Comparison of ENCODE assay signal across 8 cellular contexts in the genomic region with DNA sequence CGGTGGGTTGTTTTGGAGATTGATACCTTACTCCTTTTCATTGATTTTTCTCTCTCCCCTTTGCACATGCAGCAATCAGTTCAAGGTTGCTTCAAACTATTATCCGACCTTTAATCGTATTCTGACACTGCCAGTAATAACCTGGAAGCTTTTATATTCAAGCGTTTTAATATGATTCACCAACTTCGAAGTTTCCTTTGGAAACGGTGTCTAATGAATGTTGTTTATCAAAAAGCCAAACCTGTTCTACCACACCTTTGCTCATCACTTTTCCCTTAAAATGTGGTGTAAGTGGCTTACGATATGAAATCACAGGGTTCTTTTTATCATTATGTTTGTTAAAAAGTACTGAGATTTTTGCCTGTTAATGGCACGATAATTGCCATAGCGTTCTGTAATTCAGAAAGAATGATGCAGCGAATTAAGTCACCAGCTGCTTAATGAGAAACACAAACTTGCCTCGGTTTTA. TPM values are rescaled to one million over a fixed set of nuclear protein-coding genes. Genes with fewer than 3 reads are reported as not detected.
DNase-seq lines count a peak whose midpoint lies in the region; ATAC-seq and TF ChIP-seq lines count a peak whose summit lies in the region.

No MANE protein-coding gene starts in this region.

- no peak overlapping the region for H4K91ac ChIP-seq in IMR-90 (ENCODE audit: insufficient read depth, low read depth, low read length)

- no peaks in the 10 kb centered on the region for H3K27me3 ChIP-seq in IMR-90 (ENCODE audit: control insufficient read depth, insufficient read depth, low read length)

- H2BK5ac ChIP-seq in IMR-90 (ENCODE audit: low read depth, low read length, poor library complexity, severe bottlenecking) = peak overlapping the region; percentile 82

- H3K4me1 ChIP-seq in IMR-90 (ENCODE audit: control insufficient read depth, insufficient read depth, low read length) (no peaks in the 10 kb centered on the region), mucosa of descending colon (ENCODE audit: low read depth) (no peaks in the 10 kb centered on the region)

- peak overlapping the region; percentile 88 for H3K9ac ChIP-seq in IMR-90 (ENCODE audit: low read depth, low read length)

- no peak for TF ChIP-seq CTCF in C4-2B (conservative IDR thresholded peaks at IDR 0.05)
- TF ChIP-seq CTCF in IMR-90 (conservative IDR thresholded peaks at IDR 0.05; ENCODE audit: low read depth, low read length) = no peak
- no peak for TF ChIP-seq CTCF in mucosa of descending colon (IDR thresholded peaks at IDR 0.05)
- no peak for TF ChIP-seq CTCF in GM13976 (IDR thresholded peaks at IDR 0.05; ENCODE audit: borderline replicate concordance, control extremely low read depth, extremely low read depth, insufficient read depth, missing control alignments)

- no peak overlapping the region for H2AFZ ChIP-seq in IMR-90 (replicated peaks; ENCODE audit: low read length, poor library complexity)

- H2BK15ac ChIP-seq in IMR-90 (ENCODE audit: low read depth, low read length) = no peak overlapping the region

- no peak overlapping the region for H2AK5ac ChIP-seq in IMR-90 (ENCODE audit: low read depth, low read length)

- peaks cover 0 to 16% of the 10 kb centered on the region in 2 experiments; a peak in 2 of 4 replicates for H3K79me1 ChIP-seq in IMR-90 (ENCODE audit: low read depth in 1 of 2, low read length in 2 of 2)

- TF ChIP-seq RAD21 in IMR-90 (IDR thresholded peaks at IDR 0.05; ENCODE audit: low read length) = no peak

- no peak overlapping the region for H2BK20ac ChIP-seq in IMR-90 (ENCODE audit: low read depth, low read length)

- H2BK120ac ChIP-seq in IMR-90 (ENCODE audit: low read depth, low read length) = no peak overlapping the region

- no peak overlapping the region for H2AK9ac ChIP-seq in IMR-90 (replicated peaks; ENCODE audit: low read depth, low read length, poor library complexity)

- no peak for TF ChIP-seq POLR2A in IMR-90 (IDR thresholded peaks at IDR 0.05; ENCODE audit: low read depth, low read length)

- no peak overlapping the region for H4K5ac ChIP-seq in IMR-90 (ENCODE audit: low read depth, low read length)

- no peaks in the 10 kb centered on the region; the same call in 1 of the 2 replicates for H3K9me1 ChIP-seq in IMR-90 (ENCODE audit: insufficient read depth, low read length)

- POLR2A ChIA-PET in IMR-90 (lab: Charles Lee; ENCODE audit: unreplicated experiment) = interaction anchor here (0.6 to 0.7 kb wide), 3 partner anchors 126 to 280 kb away, joined by 4 to 12 read pairs (median 6); no protein-coding TSS in a partner anchor

- peak overlapping the region; percentile 59; the same call in 1 of the 2 replicates for H3K14ac ChIP-seq in IMR-90 (replicated peaks; ENCODE audit: low read depth, low read length)

- peak; percentile 10 for DNase-seq in IMR-90
- DNase-seq in caudate nucleus (lab: John Stamatoyannopoulos, UW) = no peak
- no peak for DNase-seq in mucosa of descending colon
- no peak for DNase-seq in NCI-H2227 treated with DMSO at 0.1 percent for 48 hours (lab: John Stamatoyannopoulos, UW)
- no peak for DNase-seq in GM13976 (ENCODE audit: low spot score)
- no peak for DNase-seq in epidermal melanocyte (ENCODE audit: insufficient read length, low spot score)

- H3K23ac ChIP-seq in IMR-90 (ENCODE audit: low read depth, low read length) = peak overlapping the region; percentile 46; the same call in 1 of the 2 replicates

- H3K56ac ChIP-seq in IMR-90 (ENCODE audit: extremely low read depth, insufficient read depth, low read length) = no peak overlapping the region

- H3K9me3 ChIP-seq in IMR-90 (ENCODE audit: control insufficient read depth, insufficient read depth, low read length) (no peaks in the 10 kb centered on the region), mucosa of descending colon (no peaks in the 10 kb centered on the region)

- WGBS in IMR-90 (ENCODE audit: extremely low coverage in 2 of 2, insufficient read length in 1 of 2), 2 experiments = no CpG with 5 or more reads among the region's 11 CpGs

- dilution Hi-C loops in IMR-90 (cut with HindIII; ENCODE audit: low sequenced_read_pairs, unreplicated experiment) = no loop called here

- ATAC-seq in IMR-90 (ENCODE audit: low read depth) = no peak
- no peak for ATAC-seq in mucosa of descending colon
- ATAC-seq in HG03565 (IDR thresholded peaks at IDR 0.05; ENCODE audit: unreplicated experiment) = no peak

- in situ Hi-C loops in IMR-90 (cut with MboI; ENCODE audit: low sequenced_read_pairs) (loop anchor here (25.0 kb wide), 1 partner anchor 293 kb away; no protein-coding TSS in a partner anchor), GM13976 (cut with MboI; ENCODE audit: low sequenced_read_pairs, unreplicated experiment) (no loop called here)

- H3K4me3 ChIP-seq in IMR-90 (ENCODE audit: insufficient read depth, low read depth, low read length) (peak overlapping the region; percentile 60), mucosa of descending colon (peak overlapping the region; percentile 65)

- H4K8ac ChIP-seq in IMR-90 (ENCODE audit: low read depth in 2 of 2, low read length in 2 of 2) = no peak overlapping the region

- peak overlapping the region; percentile 83; the same call in 1 of the 2 replicates for H3K18ac ChIP-seq in IMR-90 (ENCODE audit: low read depth, low read length)

- H3K4ac ChIP-seq in IMR-90 (ENCODE audit: low read depth, low read length) = no peak overlapping the region; the same call in 1 of the 2 replicates

- H3K36me3 ChIP-seq in IMR-90 (ENCODE audit: control insufficient read depth, insufficient read depth, low read length) (no peaks in the 10 kb centered on the region), mucosa of descending colon (ENCODE audit: low read depth) (no peaks in the 10 kb centered on the region)

- H3K4me2 ChIP-seq in IMR-90 (ENCODE audit: low read depth, low read length) = peak overlapping the region; percentile 95

- peaks cover 3% of the 10 kb centered on the region; the same call in 1 of the 2 replicates for H4K20me1 ChIP-seq in IMR-90 (ENCODE audit: insufficient read depth, low read length)

- CTCF ChIA-PET in IMR-90 (lab: Yijun Ruan, JAX) = interaction anchor here (0.6 kb wide), 1 partner anchor 51 kb away, joined by 3 read pairs; no protein-coding TSS in a partner anchor

- TSS peak; percentile 28 for BruUV-seq in IMR-90 (replicated peaks; lab: Mats Ljungman, UMichigan)

- intact Hi-C loops in IMR-90 (cut with micrococcal nuclease) (loop anchor here (1.0 to 10.0 kb wide), 4 partner anchors 98 to 348 kb away; no protein-coding TSS in a partner anchor), mucosa of descending colon (cut with DNase I, micrococcal nuclease) (no loop called here)

- H3K27ac ChIP-seq in C4-2B = peak overlapping the region; percentile 93
- peak overlapping the region; percentile 95 for H3K27ac ChIP-seq in IMR-90 (ENCODE audit: insufficient read depth, low read length)
- peak overlapping the region; percentile 92 for H3K27ac ChIP-seq in caudate nucleus (ENCODE audit: low read depth, low read length)

TF ChIP-seq in IMR-90, 13 proteins besides CTCF, POLR2A, EP300 and RAD21:
- TF ChIP-seq RCOR1 (IDR thresholded peaks at IDR 0.05; ENCODE audit: insufficient replicate concordance, low read length) (no peak), BHLHE40 (IDR thresholded peaks at IDR 0.05; ENCODE audit: low read depth, low read length) (no peak), NFE2L2 (IDR thresholded peaks at IDR 0.05; ENCODE audit: low read depth, low read length) (no peak), CHD1 (IDR thresholded peaks at IDR 0.05; ENCODE audit: low read depth, low read length) (no peak; the same call in 1 of the 2 replicates), SMC3 (IDR thresholded peaks at IDR 0.05; ENCODE audit: low read depth, low read length) (no peak), MXI1 (IDR thresholded peaks at IDR 0.05; ENCODE audit: borderline replicate concordance, low read depth, low read length) (no peak), CEBPB (IDR thresholded peaks at IDR 0.05; ENCODE audit: low read depth, low read length) (no peak), FOS (IDR thresholded peaks at IDR 0.05; ENCODE audit: low read depth, low read length) (no peak)
- TF ChIP-seq, protein P1, sequence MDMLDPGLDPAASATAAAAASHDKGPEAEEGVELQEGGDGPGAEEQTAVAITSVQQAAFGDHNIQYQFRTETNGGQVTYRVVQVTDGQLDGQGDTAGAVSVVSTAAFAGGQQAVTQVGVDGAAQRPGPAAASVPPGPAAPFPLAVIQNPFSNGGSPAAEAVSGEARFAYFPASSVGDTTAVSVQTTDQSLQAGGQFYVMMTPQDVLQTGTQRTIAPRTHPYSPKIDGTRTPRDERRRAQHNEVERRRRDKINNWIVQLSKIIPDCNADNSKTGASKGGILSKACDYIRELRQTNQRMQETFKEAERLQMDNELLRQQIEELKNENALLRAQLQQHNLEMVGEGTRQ (IDR thresholded peaks at IDR 0.05; ENCODE audit: low read depth, low read length) = no peak
- TF ChIP-seq, protein P2, sequence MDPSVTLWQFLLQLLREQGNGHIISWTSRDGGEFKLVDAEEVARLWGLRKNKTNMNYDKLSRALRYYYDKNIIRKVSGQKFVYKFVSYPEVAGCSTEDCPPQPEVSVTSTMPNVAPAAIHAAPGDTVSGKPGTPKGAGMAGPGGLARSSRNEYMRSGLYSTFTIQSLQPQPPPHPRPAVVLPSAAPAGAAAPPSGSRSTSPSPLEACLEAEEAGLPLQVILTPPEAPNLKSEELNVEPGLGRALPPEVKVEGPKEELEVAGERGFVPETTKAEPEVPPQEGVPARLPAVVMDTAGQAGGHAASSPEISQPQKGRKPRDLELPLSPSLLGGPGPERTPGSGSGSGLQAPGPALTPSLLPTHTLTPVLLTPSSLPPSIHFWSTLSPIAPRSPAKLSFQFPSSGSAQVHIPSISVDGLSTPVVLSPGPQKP (IDR thresholded peaks at IDR 0.05; ENCODE audit: borderline replicate concordance, low read depth, low read length) = no peak

RNA-seq across cellular contexts. Expression of gene STXBP5, which starts 0.7 kb away (rescaled TPM):
- 46.4 and 48.0 TPM in 2 replicates for total RNA-seq in IMR-90 (2012; rRNA removed)
- polyA plus RNA-seq in IMR-90 (2012; rRNA removed) = 11.3 and 13.2 TPM in 2 replicates
- polyA plus RNA-seq in IMR-90 (2012; cell fraction: cytosol; rRNA removed) = 2.4 and 5.7 TPM in 2 replicates
- 3.6 and 31.2 TPM in 2 replicates for polyA plus RNA-seq in IMR-90 (2012; cell fraction: nucleus; rRNA removed; ENCODE audit: low replicate concordance)
- 10 to 100 TPM; 42.0 to 71.1 (median 47.8) TPM for total RNA-seq in mucosa of descending colon
